Comparison of ENCODE assay signal across 35 cellular contexts in genomic region chr16:76311260-76311659, GRCh38. TPM values are rescaled to one million over a fixed set of nuclear protein-coding genes. Genes with fewer than 3 reads are reported as not detected.
"Had no signal": no experiment of that assay in that cellular context is flagged by ENCODE, and none has a peak within 500 bp of the region (broad histone marks: within the 10 kb centered on the region; RNA-seq: fewer than 3 reads in every experiment).

No MANE protein-coding gene starts in this region.

- H3K4me1 ChIP-seq: adrenal gland, body of pancreas, esophagus muscularis mucosa, foreskin keratinocyte, gastroesophageal sphincter, heart right ventricle had no signal

- FAIRE-seq: colon had no signal

- H3K4me3 ChIP-seq: adrenal gland, body of pancreas, esophagus muscularis mucosa, gastroesophageal sphincter, heart right ventricle had no signal

- H3K9me3 ChIP-seq: adrenal gland, body of pancreas, esophagus muscularis mucosa, gastroesophageal sphincter, heart right ventricle had no signal

- DNase-seq: activated CD4-positive, alpha-beta memory T cell treated with anti-CD3 and anti-CD28 coated beads for 36 hours; activated CD4-positive, alpha-beta T cell treated with anti-CD3 and anti-CD28 coated beads for 36 hours; activated CD4-positive, alpha-beta T cell treated with anti-CD3 and anti-CD28 coated beads, Interleukin-2, amount 10 ng/mL, durations not matched to agents 24 days and 14 days; activated CD4-positive, CD25-positive, alpha-beta regulatory T cell; activated CD4-positive, CD25-positive, alpha-beta regulatory T cell treated with anti-CD3 and anti-CD28 coated beads, Interleukin-2, amount 50 U/mL, for 72 hours; activated CD8-positive, alpha-beta memory T cell treated with anti-CD3 and anti-CD28 coated beads, Interleukin-2, amount 10 ng/mL, durations not matched to agents 7 days and 5 days; activated CD8-positive, alpha-beta memory T cell treated with anti-CD3 and anti-CD28 coated beads, Interleukin-2, amount 50 U/mL, for 4 hours; activated CD8-positive, alpha-beta T cell treated with anti-CD3 and anti-CD28 coated beads, Interleukin-2, amount 10 ng/mL, durations not matched to agents 7 days and 5 days; activated effector memory CD4-positive, alpha-beta T cell treated with anti-CD3 and anti-CD28 coated beads, Interleukin-2, amount 50 U/mL, for 16 hours; activated naive CD4-positive, alpha-beta T cell treated with anti-CD3 and anti-CD28 coated beads for 36 hours; activated naive CD8-positive, alpha-beta T cell treated with anti-CD3 and anti-CD28 coated beads for 36 hours; activated naive CD8-positive, alpha-beta T cell treated with anti-CD3 and anti-CD28 coated beads, Interleukin-2, amount 50 U/mL, for 24 hours; activated T-cell treated with anti-CD3 and anti-CD28 coated beads, Interleukin-2, amount 50 U/mL, for 1 hour; activated T-cell treated with anti-CD3 and anti-CD28 coated beads, Interleukin-2, amount 50 U/mL, for 48 hours; adrenal gland; amygdala; aorta; body of pancreas; caudate nucleus; cortex of kidney; dermis blood vessel endothelial cell; effector CD4-positive, alpha-beta T cell; effector memory CD8-positive, alpha-beta T cell; erythroblast; foreskin keratinocyte; heart right ventricle; T-helper 2 cell had no signal

- H3K27ac ChIP-seq: adrenal gland, body of pancreas, esophagus muscularis mucosa, foreskin keratinocyte, gastroesophageal sphincter, heart right ventricle had no signal

- ATAC-seq: activated CD4-positive, alpha-beta T cell treated with anti-CD3 and anti-CD28 coated beads for 36 hours; activated CD8-positive, alpha-beta memory T cell treated with anti-CD3 and anti-CD28 coated beads, Interleukin-2, amount 10 ng/mL, durations not matched to agents 7 days and 5 days; activated CD8-positive, alpha-beta T cell treated with anti-CD3 and anti-CD28 coated beads, Interleukin-2, amount 10 ng/mL, durations not matched to agents 7 days and 5 days; activated naive CD8-positive, alpha-beta T cell treated with anti-CD3 and anti-CD28 coated beads, Interleukin-2, amount 50 U/mL, for 24 hours; body of pancreas; effector memory CD8-positive, alpha-beta T cell; foreskin keratinocyte; gastroesophageal sphincter; heart right ventricle had no signal

- H3K27me3 ChIP-seq: adrenal gland, body of pancreas, esophagus muscularis mucosa, foreskin keratinocyte, gastroesophageal sphincter, heart right ventricle had no signal

- H3K36me3 ChIP-seq: adrenal gland, esophagus muscularis mucosa, gastroesophageal sphincter, heart right ventricle had no signal

RNA-seq across cellular contexts. Expression of gene CNTNAP4, which starts 34.1 kb away (rescaled TPM):
- total RNA-seq: activated CD4-positive, alpha-beta memory T cell treated with anti-CD3 and anti-CD28 coated beads for 36 hours; activated CD4-positive, alpha-beta T cell treated with anti-CD3 and anti-CD28 coated beads for 36 hours; activated CD4-positive, alpha-beta T cell treated with anti-CD3 and anti-CD28 coated beads, Interleukin-2, amount 10 ng/mL, durations not matched to agents 24 days and 14 days; activated CD8-positive, alpha-beta memory T cell treated with anti-CD3 and anti-CD28 coated beads for 36 hours; activated CD8-positive, alpha-beta memory T cell treated with anti-CD3 and anti-CD28 coated beads, Interleukin-2, amount 10 ng/mL, durations not matched to agents 7 days and 5 days; activated CD8-positive, alpha-beta T cell treated with anti-CD3 and anti-CD28 coated beads, Interleukin-2, amount 10 ng/mL, durations not matched to agents 7 days and 5 days; activated naive CD4-positive, alpha-beta T cell treated with anti-CD3 and anti-CD28 coated beads for 36 hours; activated naive CD8-positive, alpha-beta T cell treated with anti-CD3 and anti-CD28 coated beads for 36 hours; activated T-helper 1 cell treated with anti-CD3 and anti-CD28 coated beads, Interleukin-12 subunit alpha, Interleukin-12 subunit beta, Interleukin-2, Interleukin-4 antibody, amounts not matched to agents 30 ng/mL and 10 ng/mL and 1 ng/mL, durations not matched to agents 14 hours and 24 hours and 36 hours; activated T-helper 2 cell treated with anti-CD3 and anti-CD28 coated beads, Interferon-gamma antibody, Interleukin-2, Interleukin-4, amounts not matched to agents 10 μg/mL and 5 μg/mL and 100 μg/mL, durations not matched to agents 14 hours and 24 hours and 36 hours; aorta; body of pancreas; chondrocyte; dermis blood vessel endothelial cell; glomerular endothelial cell; heart right ventricle had no signal
- polyA plus RNA-seq: aorta, heart right ventricle had no signal
